Comparison of ENCODE assay signal across 21 cellular contexts in genomic region chr11:22884268-22884667, GRCh38. TPM values are rescaled to one million over a fixed set of nuclear protein-coding genes. Genes with fewer than 3 reads are reported as not detected.
"Had no signal": no experiment of that assay in that cellular context is flagged by ENCODE, and none has a peak within 500 bp of the region (broad histone marks: within the 10 kb centered on the region; RNA-seq: fewer than 3 reads in every experiment).

No MANE protein-coding gene starts in this region.

- H3K4me3 ChIP-seq: left ventricle myocardium inferior, prostate gland, spleen, testis, upper lobe of left lung had no signal

- H3K36me3 ChIP-seq: left ventricle myocardium inferior, prostate gland, spleen, upper lobe of left lung had no signal

- ATAC-seq: natural killer cell, WTC11 had no signal

- DNase-seq: activated gamma-delta T cell treated with Interleukin-2 at 50 U/mL for 16 hours; activated T-cell treated with anti-CD3 and anti-CD28 coated beads, Interleukin-2, amount 50 U/mL, for 1 hour; aorta; cortex of kidney; foreskin melanocyte; immature natural killer cell; kidney glomerular epithelial cell; left ventricle myocardium inferior; natural killer cell; spleen; stimulated activated CD4-positive, alpha-beta T cell treated with anti-CD3 and anti-CD28 coated beads, Interleukin-4, amount 100 ng/mL, for 1 hour; stimulated activated naive CD4-positive, alpha-beta T cell; T1000; testis; upper lobe of left lung had no signal

- H3K27me3 ChIP-seq: spleen, testis, upper lobe of left lung had no signal

- H3K27ac ChIP-seq: left ventricle myocardium inferior, prostate gland, spleen, testis, upper lobe of left lung had no signal

- H3K9me3 ChIP-seq: left ventricle myocardium inferior, prostate gland, spleen, testis, upper lobe of left lung had no signal

- H3K4me1 ChIP-seq: prostate gland, spleen, testis, upper lobe of left lung had no signal

RNA-seq across cellular contexts. Expression of gene CCDC179, which starts 24.0 kb away (rescaled TPM):
- total RNA-seq: aorta, epithelial cell of proximal tubule, left ventricle myocardium inferior, lung microvascular endothelial cell, mesothelial cell of epicardium, natural killer cell, osteoblast, prostate gland, spleen, upper lobe of left lung, WTC11 had no signal
